In the genomic region with DNA sequence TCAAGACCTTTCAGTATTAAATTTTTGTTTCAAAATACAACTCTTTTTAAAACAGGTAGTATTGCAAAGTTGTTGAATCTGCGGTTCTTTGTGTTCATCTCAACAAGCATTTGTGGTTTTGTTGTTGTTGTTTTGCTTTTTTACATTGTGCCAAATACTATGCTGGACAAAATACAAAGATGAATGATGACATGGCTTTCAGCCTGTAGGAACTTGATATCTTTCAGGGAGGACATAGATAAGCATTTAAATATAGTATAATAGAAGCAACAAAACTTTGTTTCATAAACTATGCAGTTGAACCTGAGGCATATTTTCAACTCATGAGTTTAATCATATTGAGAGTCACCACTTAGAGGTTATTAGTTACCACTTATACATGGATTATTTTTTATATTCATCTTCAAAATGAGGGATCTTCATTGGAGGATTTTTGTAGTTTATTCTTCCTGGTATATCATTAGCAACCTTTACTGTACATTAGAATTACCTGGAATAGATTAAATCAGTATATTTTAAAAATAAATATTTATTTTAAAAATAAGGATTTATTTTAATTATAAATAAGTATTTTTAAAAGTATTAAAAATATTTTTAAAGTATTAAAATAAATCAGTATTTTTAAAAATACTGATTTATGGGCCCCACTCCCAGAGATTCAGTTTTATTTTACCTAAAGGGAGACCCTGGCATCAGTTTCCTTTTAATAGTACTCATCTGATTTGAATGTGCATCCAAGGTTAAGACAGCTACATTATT, we compare ENCODE assay signal across 27 cellular contexts. TPM values are rescaled to one million over a fixed set of nuclear protein-coding genes. Genes with fewer than 3 reads are reported as not detected.
DNase-seq lines count a peak whose midpoint lies in the region; ATAC-seq, FAIRE-seq and TF ChIP-seq lines count a peak whose summit lies in the region.
"Had no signal": no experiment of that assay in that cellular context is flagged by ENCODE, and none has a peak within 500 bp of the region (broad histone marks: within the 10 kb centered on the region; RNA-seq: fewer than 3 reads in every experiment).

No MANE protein-coding gene starts in this region.

- no peak for DNase-seq in activated CD8-positive, alpha-beta memory T cell treated with anti-CD3 and anti-CD28 coated beads, Interleukin-2, amount 10 ng/mL, durations not matched to agents 7 days and 5 days
- no peak for DNase-seq in activated CD8-positive, alpha-beta memory T cell treated with anti-CD3 and anti-CD28 coated beads, Interleukin-2, amount 50 U/mL, for 48 hours
- DNase-seq in activated naive CD8-positive, alpha-beta T cell treated with anti-CD3 and anti-CD28 coated beads, Interleukin-2, amount 10 ng/mL, durations not matched to agents 7 days and 5 days, result no peak
- DNase-seq in naive thymus-derived CD8-positive, alpha-beta T cell, result no peak
- no peak for DNase-seq in SW480 (ENCODE audit: low spot score)
- DNase-seq in ovary, result no peak
- DNase-seq in HepG2 (ENCODE audit: low spot score), result no peak
- DNase-seq: activated CD4-positive, alpha-beta T cell treated with anti-CD3 and anti-CD28 coated beads, Interleukin-2, amount 50 U/mL, for 4 hours; adrenal gland; cortex of kidney; DMS153; mesendoderm; naive B cell; NCI-H1048; NCI-H1930; NCI-H446; PC-3; SHP77; SW 1271; uterus had no signal

- H3K27ac ChIP-seq in ovary (no peak overlapping the region), HepG2 (ENCODE audit: extremely low read length, insufficient read depth, low read length) (no peak overlapping the region)
- H3K27ac ChIP-seq: adrenal gland; BLaER1 treated with 17β-estradiol and CSF1 and Interleukin-3, amounts not matched to agents 10 nM and 100 nM; parathyroid adenoma; suprapubic skin; uterus had no signal

- in situ Hi-C loops in HepG2 (cut with HindIII; ENCODE audit: extremely low pct_ligation_motif_present, low pct_unique_long_range_greater_than_20kb), result no loop called here

- H3K4me1 Mint-ChIP-seq in activated CD8-positive, alpha-beta memory T cell treated with anti-CD3 and anti-CD28 coated beads, Interleukin-2, amount 10 ng/mL, durations not matched to agents 7 days and 5 days, result peaks cover 37% of the 10 kb centered on the region
- peaks cover 18% of the 10 kb centered on the region for H3K4me1 Mint-ChIP-seq in activated naive CD8-positive, alpha-beta T cell treated with anti-CD3 and anti-CD28 coated beads, Interleukin-2, amount 10 ng/mL, durations not matched to agents 7 days and 5 days
- peaks cover 6 to 37% (median 22%) of the 10 kb centered on the region in 4 donors for H3K4me1 Mint-ChIP-seq in naive thymus-derived CD8-positive, alpha-beta T cell

- 75 to 95% (median 83%) methylated on average over 1 of the region's 1 CpG for WGBS in ovary, 3 donors
- WGBS in HepG2 (ENCODE audit: low lambda C conversion rate), result 98% methylated on average over 1 of the region's 1 CpG

- no peak for TF ChIP-seq CTCF in ovary (IDR thresholded peaks at IDR 0.05)
- no peak for TF ChIP-seq CTCF in HepG2 (CRISPR knock-in tag; IDR thresholded peaks at IDR 0.05)

- CTCF ChIA-PET in activated CD8-positive, alpha-beta memory T cell treated with anti-CD3 and anti-CD28 coated beads, Interleukin-2, amount 10 ng/mL, durations not matched to agents 7 days and 5 days (lab: Charles Lee), result interaction anchor here (1.2 kb wide), 2 partner anchors 17 to 124 kb away, joined by 4 to 5 read pairs; no protein-coding TSS in a partner anchor
- CTCF ChIA-PET in HepG2 (lab: Yijun Ruan, JAX; ENCODE audit: low intra/inter-chr PET ratio, low total read pairs), result no interaction called here

- H3K27me3 Mint-ChIP-seq in activated CD8-positive, alpha-beta memory T cell treated with anti-CD3 and anti-CD28 coated beads, Interleukin-2, amount 10 ng/mL, durations not matched to agents 7 days and 5 days, result no peaks in the 10 kb centered on the region
- H3K27me3 Mint-ChIP-seq in activated naive CD8-positive, alpha-beta T cell treated with anti-CD3 and anti-CD28 coated beads, Interleukin-2, amount 10 ng/mL, durations not matched to agents 7 days and 5 days, result no peaks in the 10 kb centered on the region
- no peaks in the 10 kb centered on the region for H3K27me3 Mint-ChIP-seq in naive thymus-derived CD8-positive, alpha-beta T cell
- H3K27me3 Mint-ChIP-seq: naive B cell had no signal

- no peak overlapping the region for H2AFZ ChIP-seq in HepG2 (ENCODE audit: low read length)
- H2AFZ ChIP-seq: parathyroid adenoma had no signal

- H3K4me3 ChIP-seq in ovary (no peak overlapping the region), HepG2 (replicated peaks in 1 of 3; ENCODE audit: insufficient read depth in 1 of 3, low read depth in 2 of 3, low read length in 3 of 3) (no peak overlapping the region)
- H3K4me3 ChIP-seq: adrenal gland; BLaER1 treated with 17β-estradiol and CSF1 and Interleukin-3, amounts not matched to agents 10 nM and 100 nM; suprapubic skin; uterus had no signal

- TF ChIP-seq RAD21 in HepG2 (CRISPR knock-in tag; IDR thresholded peaks at IDR 0.05), result no peak

- peak; percentile 20 for ATAC-seq in activated CD8-positive, alpha-beta memory T cell treated with anti-CD3 and anti-CD28 coated beads, Interleukin-2, amount 10 ng/mL, durations not matched to agents 7 days and 5 days
- no peak for ATAC-seq in activated naive CD8-positive, alpha-beta T cell treated with anti-CD3 and anti-CD28 coated beads, Interleukin-2, amount 10 ng/mL, durations not matched to agents 7 days and 5 days (ENCODE audit: low read depth)
- no peak for ATAC-seq in naive thymus-derived CD8-positive, alpha-beta T cell
- no peak for ATAC-seq in HepG2
- ATAC-seq: PC-3, sciatic nerve had no signal

- H3K36me3 ChIP-seq in ovary (no peaks in the 10 kb centered on the region), HepG2 (replicated peaks in 1 of 2; ENCODE audit: control insufficient read depth in 1 of 2, insufficient read depth in 2 of 2, low read length in 2 of 2) (peaks cover 0 to 9% of the 10 kb centered on the region in 2 experiments; a peak in 1 of 5 replicates)
- H3K36me3 ChIP-seq: uterus had no signal

- H3K79me2 ChIP-seq in HepG2 (ENCODE audit: insufficient read depth, low read length), result no peaks in the 10 kb centered on the region

- no peak overlapping the region for H3K9ac ChIP-seq in HepG2 (ENCODE audit: insufficient read depth, low read depth, low read length)
- H3K9ac ChIP-seq: BLaER1 treated with 17β-estradiol and CSF1 and Interleukin-3, amounts not matched to agents 10 nM and 100 nM; parathyroid adenoma had no signal

- H3K36me3 Mint-ChIP-seq in activated CD8-positive, alpha-beta memory T cell treated with anti-CD3 and anti-CD28 coated beads, Interleukin-2, amount 10 ng/mL, durations not matched to agents 7 days and 5 days, result peaks cover 45% of the 10 kb centered on the region
- peaks cover 32% of the 10 kb centered on the region for H3K36me3 Mint-ChIP-seq in activated naive CD8-positive, alpha-beta T cell treated with anti-CD3 and anti-CD28 coated beads, Interleukin-2, amount 10 ng/mL, durations not matched to agents 7 days and 5 days
- H3K36me3 Mint-ChIP-seq in naive thymus-derived CD8-positive, alpha-beta T cell, result peaks cover 0 to 58% (median 4%) of the 10 kb centered on the region in 3 donors
- H3K36me3 Mint-ChIP-seq: naive B cell had no signal

- TF ChIP-seq EP300 in ovary (IDR thresholded peaks at IDR 0.05) (no peak), HepG2 (IDR thresholded peaks at IDR 0.05; ENCODE audit: low read depth in 2 of 2, low read length in 2 of 2) (no peak), HepG2 (CRISPR knock-in tag; IDR thresholded peaks at IDR 0.05; ENCODE audit: borderline replicate concordance) (no peak)

- FAIRE-seq in G401.6 (lab: Jason Lieb, UNC) (peak; percentile 87), HepG2 (lab: Jason Lieb, UNC) (no peak)
- FAIRE-seq: bronchial epithelial cell, H54 had no signal

- H3K27me3 ChIP-seq in ovary (no peaks in the 10 kb centered on the region), HepG2 (ENCODE audit: control insufficient read depth in 1 of 2, insufficient read depth in 2 of 2, low read length in 2 of 2) (no peaks in the 10 kb centered on the region)
- H3K27me3 ChIP-seq: adrenal gland; BLaER1 treated with 17β-estradiol and CSF1 and Interleukin-3, amounts not matched to agents 10 nM and 100 nM; suprapubic skin; uterus had no signal

- TF ChIP-seq POLR2A in ovary (IDR thresholded peaks at IDR 0.05) (no peak), HepG2 (IDR thresholded peaks at IDR 0.05; ENCODE audit: insufficient read depth in 1 of 2, low read depth in 2 of 2, low read length in 2 of 2) (no peak)

- POLR2A ChIA-PET in activated naive CD8-positive, alpha-beta T cell treated with anti-CD3 and anti-CD28 coated beads, Interleukin-2, amount 10 ng/mL, durations not matched to agents 7 days and 5 days (lab: Charles Lee), result no interaction called here
- POLR2A ChIA-PET in naive thymus-derived CD8-positive, alpha-beta T cell (lab: Charles Lee), result no interaction called here
- POLR2A ChIA-PET in HepG2 (lab: Yijun Ruan, JAX), result no interaction called here

- H4K20me1 ChIP-seq in HepG2 (ENCODE audit: insufficient read depth, low read length), result no peaks in the 10 kb centered on the region

- H3K4me1 ChIP-seq in ovary (ENCODE audit: insufficient read depth) (no peaks in the 10 kb centered on the region), HepG2 (ENCODE audit: insufficient read depth, low read length) (no peaks in the 10 kb centered on the region)
- H3K4me1 ChIP-seq: adrenal gland, parathyroid adenoma, suprapubic skin, uterus had no signal

- no TSS peak for BruUV-seq in HepG2 (replicated peaks; lab: Mats Ljungman, UMichigan)

- no peak overlapping the region for H3K4me3 Mint-ChIP-seq in activated CD8-positive, alpha-beta memory T cell treated with anti-CD3 and anti-CD28 coated beads, Interleukin-2, amount 10 ng/mL, durations not matched to agents 7 days and 5 days
- H3K4me3 Mint-ChIP-seq in activated naive CD8-positive, alpha-beta T cell treated with anti-CD3 and anti-CD28 coated beads, Interleukin-2, amount 10 ng/mL, durations not matched to agents 7 days and 5 days, result no peak overlapping the region
- H3K4me3 Mint-ChIP-seq in naive thymus-derived CD8-positive, alpha-beta T cell, result no peak overlapping the region
- H3K4me3 Mint-ChIP-seq: naive B cell had no signal

- H3K4me2 ChIP-seq in HepG2 (ENCODE audit: low read depth, low read length), result no peak overlapping the region
- H3K4me2 ChIP-seq: BLaER1 treated with 17β-estradiol and CSF1 and Interleukin-3, amounts not matched to agents 10 nM and 100 nM had no signal

- H3K27ac Mint-ChIP-seq in activated CD8-positive, alpha-beta memory T cell treated with anti-CD3 and anti-CD28 coated beads, Interleukin-2, amount 10 ng/mL, durations not matched to agents 7 days and 5 days, result peak overlapping the region; percentile 41
- peak overlapping the region; percentile 14 for H3K27ac Mint-ChIP-seq in activated naive CD8-positive, alpha-beta T cell treated with anti-CD3 and anti-CD28 coated beads, Interleukin-2, amount 10 ng/mL, durations not matched to agents 7 days and 5 days
- H3K27ac Mint-ChIP-seq in naive thymus-derived CD8-positive, alpha-beta T cell, result peak overlapping the region in 8 of 10 donors; percentile 34 to 88 (median 76)

- H3K9me3 ChIP-seq in ovary (no peaks in the 10 kb centered on the region), HepG2 (ENCODE audit: low read length) (no peaks in the 10 kb centered on the region)
- H3K9me3 ChIP-seq: adrenal gland; BLaER1 treated with 17β-estradiol and CSF1 and Interleukin-3, amounts not matched to agents 10 nM and 100 nM; suprapubic skin; uterus had no signal

- no peaks in the 10 kb centered on the region for H3K9me3 Mint-ChIP-seq in activated CD8-positive, alpha-beta memory T cell treated with anti-CD3 and anti-CD28 coated beads, Interleukin-2, amount 10 ng/mL, durations not matched to agents 7 days and 5 days (ENCODE audit: low read depth)
- no peaks in the 10 kb centered on the region for H3K9me3 Mint-ChIP-seq in activated naive CD8-positive, alpha-beta T cell treated with anti-CD3 and anti-CD28 coated beads, Interleukin-2, amount 10 ng/mL, durations not matched to agents 7 days and 5 days
- H3K9me3 Mint-ChIP-seq in naive thymus-derived CD8-positive, alpha-beta T cell, result no peaks in the 10 kb centered on the region
- H3K9me3 Mint-ChIP-seq: naive B cell had no signal

- intact Hi-C loops in ovary (cut with DNase I), result loop anchor here in 1 of 4 donors (2.0 kb wide), 1 partner anchor 34 kb away; no protein-coding TSS in a partner anchor
- intact Hi-C loops in HepG2 (cut with micrococcal nuclease; ENCODE audit: unreplicated experiment), result no loop called here

RNA-seq across cellular contexts. Expression of gene KIF2A, which starts 42.9 kb away (rescaled TPM):
- 100 to 1,000 TPM; 194 to 225 TPM for total RNA-seq in activated CD8-positive, alpha-beta memory T cell treated with anti-CD3 and anti-CD28 coated beads, Interleukin-2, amount 10 ng/mL, durations not matched to agents 7 days and 5 days
- total RNA-seq in activated naive CD8-positive, alpha-beta T cell treated with anti-CD3 and anti-CD28 coated beads, Interleukin-2, amount 10 ng/mL, durations not matched to agents 7 days and 5 days, result 100 to 1,000 TPM; 161 to 171 TPM
- 100 to 1,000 TPM; 178 to 195 TPM for total RNA-seq in naive thymus-derived CD8-positive, alpha-beta T cell
- 100 to 1,000 TPM; 151 to 180 (median 173) TPM for polyA plus RNA-seq in naive thymus-derived CD8-positive, alpha-beta T cell
- total RNA-seq in ovary (10 to 100 TPM; 21.8 to 39.1 (median 32.0) TPM), HepG2 (2016; rRNA removed; fragmentation: Illumina TruSeq; extraction: Trizol) (19.2 and 36.4 TPM in 2 replicates)
- polyA plus RNA-seq in ovary (10 to 100 TPM in 1 of 2 donors, 1 to 10 TPM in 1; 8.0 to 22.4 TPM), HepG2 (2011; rRNA removed) (6.8 and 8.5 TPM in 2 replicates)
- total RNA-seq in HepG2 (2016; cell fraction: cytosol; rRNA removed; fragmentation: Illumina TruSeq; extraction: Trizol; ENCODE audit: low read depth), result 6.8 and 7.9 TPM in 2 replicates
- 18.4 and 35.5 TPM in 2 replicates for total RNA-seq in HepG2 (2016; cell fraction: insoluble cytoplasmic fraction; rRNA removed; fragmentation: Illumina TruSeq; extraction: Trizol)
- 15.2 and 17.0 TPM in 2 replicates for total RNA-seq in HepG2 (2016; cell fraction: membrane; rRNA removed; fragmentation: Illumina TruSeq; extraction: Trizol)
- total RNA-seq in HepG2 (2016; cell fraction: nucleus; rRNA removed; fragmentation: Illumina TruSeq; extraction: Trizol), result 21.0 and 22.1 TPM in 2 replicates
- 4.3 and 6.7 TPM in 2 replicates for polyA plus RNA-seq in HepG2 (2011; cell fraction: cytosol; rRNA removed)
- 4.7 and 6.9 TPM in 2 replicates for polyA plus RNA-seq in HepG2 (2011; cell fraction: nucleus; rRNA removed)
- 17.8 and 18.0 TPM in 2 replicates for polyA plus RNA-seq in HepG2 (2012)
- polyA plus RNA-seq in HepG2 (2016; cell fraction: cytosol; fragmentation: Illumina TruSeq; extraction: Trizol; ENCODE audit: low read depth), result 3.1 and 3.2 TPM in 2 replicates
- 30.8 and 31.3 TPM in 2 replicates for polyA plus RNA-seq in HepG2 (2016; cell fraction: insoluble cytoplasmic fraction; fragmentation: Illumina TruSeq; extraction: Trizol; ENCODE audit: low read depth)
- 6.1 and 8.6 TPM in 2 replicates for polyA plus RNA-seq in HepG2 (2016; cell fraction: membrane; fragmentation: Illumina TruSeq; extraction: Trizol; ENCODE audit: low read depth)
- polyA plus RNA-seq in HepG2 (2016; cell fraction: nucleus; fragmentation: Illumina TruSeq; extraction: Trizol; ENCODE audit: insufficient read depth, low read depth), result 17.1 and 18.4 TPM in 2 replicates
- polyA minus RNA-seq in HepG2 (2011; rRNA and poly(A)+ RNA removed; ENCODE audit: low replicate concordance), result 7.8 and 18.7 TPM in 2 replicates
- polyA minus RNA-seq in HepG2 (2011; cell fraction: cytosol; rRNA and poly(A)+ RNA removed), result 15.8 and 16.6 TPM in 2 replicates
- polyA minus RNA-seq in HepG2 (2011; cell fraction: nucleus; rRNA and poly(A)+ RNA removed), result 14.9 and 23.4 TPM in 2 replicates

RNA-seq across cellular contexts. Expression of gene DIMT1, which starts 54.8 kb away (rescaled TPM):
- 10 to 100 TPM; 31.7 to 36.0 TPM for total RNA-seq in activated CD8-positive, alpha-beta memory T cell treated with anti-CD3 and anti-CD28 coated beads, Interleukin-2, amount 10 ng/mL, durations not matched to agents 7 days and 5 days
- 10 to 100 TPM; 26.9 to 29.0 TPM for total RNA-seq in activated naive CD8-positive, alpha-beta T cell treated with anti-CD3 and anti-CD28 coated beads, Interleukin-2, amount 10 ng/mL, durations not matched to agents 7 days and 5 days
- 10 to 100 TPM; 23.2 to 23.4 TPM for total RNA-seq in naive thymus-derived CD8-positive, alpha-beta T cell
- polyA plus RNA-seq in naive thymus-derived CD8-positive, alpha-beta T cell, result 10 to 100 TPM; 44.4 to 50.9 (median 46.3) TPM
- total RNA-seq in ovary, result 10 to 100 TPM; 17.9 to 29.6 (median 21.7) TPM
- polyA plus RNA-seq in ovary, result 10 to 100 TPM; 18.0 to 22.9 TPM
- total RNA-seq in HepG2 (2016; rRNA removed; fragmentation: Illumina TruSeq; extraction: Trizol), result 35.2 and 37.7 TPM in 2 replicates
- 10.4 and 10.7 TPM in 2 replicates for total RNA-seq in HepG2 (2016; cell fraction: cytosol; rRNA removed; fragmentation: Illumina TruSeq; extraction: Trizol; ENCODE audit: low read depth)
- 33.8 and 43.5 TPM in 2 replicates for total RNA-seq in HepG2 (2016; cell fraction: insoluble cytoplasmic fraction; rRNA removed; fragmentation: Illumina TruSeq; extraction: Trizol)
- total RNA-seq in HepG2 (2016; cell fraction: membrane; rRNA removed; fragmentation: Illumina TruSeq; extraction: Trizol), result 21.0 and 22.5 TPM in 2 replicates
- total RNA-seq in HepG2 (2016; cell fraction: nucleus; rRNA removed; fragmentation: Illumina TruSeq; extraction: Trizol), result 22.1 and 23.5 TPM in 2 replicates
- 13.8 and 16.1 TPM in 2 replicates for polyA plus RNA-seq in HepG2 (2011; rRNA removed)
- 10.3 and 16.4 TPM in 2 replicates for polyA plus RNA-seq in HepG2 (2011; cell fraction: cytosol; rRNA removed)
- 10.8 and 14.2 TPM in 2 replicates for polyA plus RNA-seq in HepG2 (2011; cell fraction: nucleus; rRNA removed)
- polyA plus RNA-seq in HepG2 (2012), result 16.2 and 18.3 TPM in 2 replicates
- polyA plus RNA-seq in HepG2 (2016; cell fraction: cytosol; fragmentation: Illumina TruSeq; extraction: Trizol; ENCODE audit: low read depth), result 9.1 and 9.3 TPM in 2 replicates
- 38.7 and 41.2 TPM in 2 replicates for polyA plus RNA-seq in HepG2 (2016; cell fraction: insoluble cytoplasmic fraction; fragmentation: Illumina TruSeq; extraction: Trizol; ENCODE audit: low read depth)
- 11.7 and 12.2 TPM in 2 replicates for polyA plus RNA-seq in HepG2 (2016; cell fraction: membrane; fragmentation: Illumina TruSeq; extraction: Trizol; ENCODE audit: low read depth)
- 34.2 and 34.5 TPM in 2 replicates for polyA plus RNA-seq in HepG2 (2016; cell fraction: nucleus; fragmentation: Illumina TruSeq; extraction: Trizol; ENCODE audit: insufficient read depth, low read depth)
- polyA minus RNA-seq in HepG2 (2011; rRNA and poly(A)+ RNA removed; ENCODE audit: low replicate concordance), result 9.3 and 9.5 TPM in 2 replicates
- 8.7 and 9.2 TPM in 2 replicates for polyA minus RNA-seq in HepG2 (2011; cell fraction: cytosol; rRNA and poly(A)+ RNA removed)
- polyA minus RNA-seq in HepG2 (2011; cell fraction: nucleus; rRNA and poly(A)+ RNA removed), result 21.5 and 22.4 TPM in 2 replicates

Comparison
In these comparisons a context has a peak if more than half of its experiments do, and no peak if none do; other contexts are left out.
1. H3K27ac Mint-ChIP-seq: peak in every context shown above with its lines; median percentile 76 in naive thymus-derived CD8-positive, alpha-beta T cell; 41 in activated CD8-positive, alpha-beta memory T cell treated with anti-CD3 and anti-CD28 coated beads, Interleukin-2, amount 10 ng/mL, durations not matched to agents 7 days and 5 days; 14 in activated naive CD8-positive, alpha-beta T cell treated with anti-CD3 and anti-CD28 coated beads, Interleukin-2, amount 10 ng/mL, durations not matched to agents 7 days and 5 days.